ENCODE assay signal across 20 cellular contexts in the genomic region with DNA sequence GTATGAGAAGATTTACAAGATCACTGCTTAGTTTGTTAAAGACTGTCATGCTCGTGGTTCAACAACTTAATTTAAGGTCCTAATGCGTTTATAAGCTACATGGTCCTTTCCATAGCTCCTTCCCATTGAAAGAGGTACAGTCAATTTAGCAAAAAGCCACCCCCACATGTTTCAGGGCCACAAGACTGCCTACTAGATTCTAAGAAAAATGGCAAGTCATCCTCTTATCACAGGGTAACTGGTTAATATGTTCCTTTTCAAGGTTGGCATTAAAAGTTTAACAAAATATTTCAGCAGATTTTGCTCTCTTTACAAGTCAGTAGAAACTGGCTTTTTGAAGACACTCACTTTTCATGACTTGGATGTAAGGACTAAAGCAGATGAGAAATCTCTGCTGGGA. TPM values are rescaled to one million over a fixed set of nuclear protein-coding genes. Genes with fewer than 3 reads are reported as not detected.
DNase-seq lines count a peak whose midpoint lies in the region; ATAC-seq, FAIRE-seq and TF ChIP-seq lines count a peak whose summit lies in the region.
"Had no signal": no experiment of that assay in that cellular context is flagged by ENCODE, and none has a peak within 500 bp of the region (broad histone marks: within the 10 kb centered on the region; RNA-seq: fewer than 3 reads in every experiment).

No MANE protein-coding gene starts in this region.

- no peak for TF ChIP-seq CTCF in activated CD8-positive, alpha-beta T cell treated with anti-CD3 and anti-CD28 coated beads for 36 hours (IDR thresholded peaks at IDR 0.05)
- TF ChIP-seq CTCF in pancreas (IDR thresholded peaks at IDR 0.05) (no peak), tibial nerve (IDR thresholded peaks at IDR 0.05) (no peak)

- H3K27me3 ChIP-seq in pancreas (no peaks in the 10 kb centered on the region), tibial nerve (no peaks in the 10 kb centered on the region)
- H3K27me3 ChIP-seq: BLaER1 treated with 17β-estradiol and CSF1 and Interleukin-3, amounts not matched to agents 10 nM and 100 nM had no signal

- 31% methylated on average over 2 of the region's 2 CpGs for WGBS in pancreas, 2 donors
- WGBS in tibial nerve, 2 donors, result 44 to 52% methylated on average over 2 of the region's 2 CpGs

- no peak for TF ChIP-seq POLR2A in tibial nerve (IDR thresholded peaks at IDR 0.05)

- H3K9me3 ChIP-seq in pancreas (no peaks in the 10 kb centered on the region), tibial nerve (peaks cover 0 to 4% (median 0%) of the 10 kb centered on the region in 4 donors)

- H3K4me1 ChIP-seq in pancreas, result peaks cover 12 to 24% (median 16%) of the 10 kb centered on the region in 3 donors
- H3K4me1 ChIP-seq in tibial nerve, result no peaks in the 10 kb centered on the region
- H3K4me1 ChIP-seq: BLaER1 treated with 17β-estradiol and CSF1 and Interleukin-3, amounts not matched to agents 10 nM and 100 nM had no signal

- no peak overlapping the region for H3K27ac Mint-ChIP-seq in activated CD8-positive, alpha-beta T cell treated with anti-CD3 and anti-CD28 coated beads for 36 hours
- H3K27ac Mint-ChIP-seq in activated CD8-positive, alpha-beta T cell treated with anti-CD3 and anti-CD28 coated beads, Interleukin-2, amount 10 ng/mL, durations not matched to agents 7 days and 5 days, result no peak overlapping the region
- H3K27ac Mint-ChIP-seq in activated T-helper 2 cell treated with anti-CD3 and anti-CD28 coated beads, Interferon-gamma antibody, Interleukin-2, Interleukin-4, amounts not matched to agents 10 μg/mL and 5 μg/mL and 100 μg/mL, durations not matched to agents 14 hours and 24 hours and 36 hours, result peak overlapping the region; percentile 75
- H3K27ac Mint-ChIP-seq: CD4-positive, CD25-positive, alpha-beta regulatory T cell; GM23338 had no signal

- FAIRE-seq in pancreas (lab: Jason Lieb, UNC) (no peak), RCC 7860 (lab: Jason Lieb, UNC) (no peak)
- FAIRE-seq: GM12878, GM18507 had no signal

- peaks cover 7% of the 10 kb centered on the region for H3K27me3 Mint-ChIP-seq in activated CD8-positive, alpha-beta T cell treated with anti-CD3 and anti-CD28 coated beads for 36 hours
- H3K27me3 Mint-ChIP-seq in activated CD8-positive, alpha-beta T cell treated with anti-CD3 and anti-CD28 coated beads, Interleukin-2, amount 10 ng/mL, durations not matched to agents 7 days and 5 days (ENCODE audit: low read depth), result peaks cover 14% of the 10 kb centered on the region
- H3K27me3 Mint-ChIP-seq in activated T-helper 2 cell treated with anti-CD3 and anti-CD28 coated beads, Interferon-gamma antibody, Interleukin-2, Interleukin-4, amounts not matched to agents 10 μg/mL and 5 μg/mL and 100 μg/mL, durations not matched to agents 14 hours and 24 hours and 36 hours (ENCODE audit: low read depth), result no peaks in the 10 kb centered on the region

- H3K27ac ChIP-seq in pancreas (peak overlapping the region in 3 of 4 donors; percentile 13 to 65 (median 60)), tibial nerve (no peak overlapping the region)
- H3K27ac ChIP-seq: BLaER1 treated with 17β-estradiol and CSF1 and Interleukin-3, amounts not matched to agents 10 nM and 100 nM had no signal

- peaks cover 8% of the 10 kb centered on the region for H3K4me1 Mint-ChIP-seq in activated CD8-positive, alpha-beta T cell treated with anti-CD3 and anti-CD28 coated beads for 36 hours (ENCODE audit: low read depth)
- no peaks in the 10 kb centered on the region for H3K4me1 Mint-ChIP-seq in activated CD8-positive, alpha-beta T cell treated with anti-CD3 and anti-CD28 coated beads, Interleukin-2, amount 10 ng/mL, durations not matched to agents 7 days and 5 days (ENCODE audit: low read depth)
- H3K4me1 Mint-ChIP-seq in activated T-helper 2 cell treated with anti-CD3 and anti-CD28 coated beads, Interferon-gamma antibody, Interleukin-2, Interleukin-4, amounts not matched to agents 10 μg/mL and 5 μg/mL and 100 μg/mL, durations not matched to agents 14 hours and 24 hours and 36 hours (ENCODE audit: low read depth), result peaks cover 35% of the 10 kb centered on the region
- H3K4me1 Mint-ChIP-seq: CD4-positive, CD25-positive, alpha-beta regulatory T cell had no signal

- no peaks in the 10 kb centered on the region for H3K36me3 ChIP-seq in pancreas
- no peaks in the 10 kb centered on the region for H3K36me3 ChIP-seq in tibial nerve
- H3K36me3 ChIP-seq: BLaER1 treated with 17β-estradiol and CSF1 and Interleukin-3, amounts not matched to agents 10 nM and 100 nM had no signal

- no peaks in the 10 kb centered on the region for H3K36me3 Mint-ChIP-seq in activated CD8-positive, alpha-beta T cell treated with anti-CD3 and anti-CD28 coated beads for 36 hours (ENCODE audit: low read depth)
- no peaks in the 10 kb centered on the region for H3K36me3 Mint-ChIP-seq in activated CD8-positive, alpha-beta T cell treated with anti-CD3 and anti-CD28 coated beads, Interleukin-2, amount 10 ng/mL, durations not matched to agents 7 days and 5 days (ENCODE audit: low read depth)
- peaks cover 4% of the 10 kb centered on the region for H3K36me3 Mint-ChIP-seq in activated T-helper 2 cell treated with anti-CD3 and anti-CD28 coated beads, Interferon-gamma antibody, Interleukin-2, Interleukin-4, amounts not matched to agents 10 μg/mL and 5 μg/mL and 100 μg/mL, durations not matched to agents 14 hours and 24 hours and 36 hours (ENCODE audit: low read depth)
- H3K36me3 Mint-ChIP-seq: CD4-positive, CD25-positive, alpha-beta regulatory T cell had no signal

- no peaks in the 10 kb centered on the region for H3K9me3 Mint-ChIP-seq in activated CD8-positive, alpha-beta T cell treated with anti-CD3 and anti-CD28 coated beads for 36 hours
- H3K9me3 Mint-ChIP-seq in activated CD8-positive, alpha-beta T cell treated with anti-CD3 and anti-CD28 coated beads, Interleukin-2, amount 10 ng/mL, durations not matched to agents 7 days and 5 days (ENCODE audit: insufficient read depth), result no peaks in the 10 kb centered on the region
- H3K9me3 Mint-ChIP-seq in activated T-helper 2 cell treated with anti-CD3 and anti-CD28 coated beads, Interferon-gamma antibody, Interleukin-2, Interleukin-4, amounts not matched to agents 10 μg/mL and 5 μg/mL and 100 μg/mL, durations not matched to agents 14 hours and 24 hours and 36 hours, result peaks cover 14% of the 10 kb centered on the region

- H3K4me3 Mint-ChIP-seq in activated CD8-positive, alpha-beta T cell treated with anti-CD3 and anti-CD28 coated beads for 36 hours, result no peak overlapping the region
- H3K4me3 Mint-ChIP-seq in activated CD8-positive, alpha-beta T cell treated with anti-CD3 and anti-CD28 coated beads, Interleukin-2, amount 10 ng/mL, durations not matched to agents 7 days and 5 days, result no peak overlapping the region
- H3K4me3 Mint-ChIP-seq in activated T-helper 2 cell treated with anti-CD3 and anti-CD28 coated beads, Interferon-gamma antibody, Interleukin-2, Interleukin-4, amounts not matched to agents 10 μg/mL and 5 μg/mL and 100 μg/mL, durations not matched to agents 14 hours and 24 hours and 36 hours (ENCODE audit: low read depth), result no peak overlapping the region
- H3K4me3 Mint-ChIP-seq: CD4-positive, CD25-positive, alpha-beta regulatory T cell; GM23338 had no signal

- intact Hi-C loops in activated CD8-positive, alpha-beta T cell treated with anti-CD3 and anti-CD28 coated beads for 36 hours (cut with micrococcal nuclease), result loop anchor here (5.0 kb wide), 1 partner anchor 83 kb away; no protein-coding TSS in a partner anchor
- intact Hi-C loops in activated T-helper 2 cell treated with anti-CD3 and anti-CD28 coated beads, Interferon-gamma antibody, Interleukin-2, Interleukin-4, amounts not matched to agents 10 μg/mL and 5 μg/mL and 100 μg/mL, durations not matched to agents 14 hours and 24 hours and 36 hours (cut with micrococcal nuclease), result no loop called here
- intact Hi-C loops in pancreas (cut with DNase I), result no loop called here
- intact Hi-C loops in Right ventricle myocardium inferior (cut with DNase I), result no loop called here

- POLR2A ChIA-PET in activated CD8-positive, alpha-beta T cell treated with anti-CD3 and anti-CD28 coated beads for 36 hours (lab: Charles Lee), result no interaction called here
- POLR2A ChIA-PET in activated CD8-positive, alpha-beta T cell treated with anti-CD3 and anti-CD28 coated beads, Interleukin-2, amount 10 ng/mL, durations not matched to agents 7 days and 5 days (lab: Charles Lee), result no interaction called here

- ATAC-seq in activated CD8-positive, alpha-beta T cell treated with anti-CD3 and anti-CD28 coated beads for 36 hours, result peak; percentile 34
- ATAC-seq in activated CD8-positive, alpha-beta T cell treated with anti-CD3 and anti-CD28 coated beads, Interleukin-2, amount 10 ng/mL, durations not matched to agents 7 days and 5 days, result no peak
- ATAC-seq in pancreas (peak; percentile 42 to 70 (median 54)), Right ventricle myocardium inferior (no peak)
- ATAC-seq: GM12878, GM23338 had no signal

- CTCF ChIA-PET in activated CD8-positive, alpha-beta T cell treated with anti-CD3 and anti-CD28 coated beads for 36 hours (lab: Charles Lee), result no interaction called here
- CTCF ChIA-PET in activated CD8-positive, alpha-beta T cell treated with anti-CD3 and anti-CD28 coated beads, Interleukin-2, amount 10 ng/mL, durations not matched to agents 7 days and 5 days (lab: Charles Lee), result no interaction called here

- H3K4me3 ChIP-seq in pancreas (no peak overlapping the region), tibial nerve (no peak overlapping the region)
- H3K4me3 ChIP-seq: BLaER1 treated with 17β-estradiol and CSF1 and Interleukin-3, amounts not matched to agents 10 nM and 100 nM; GM12878; GM23338 had no signal

- no peak for TF ChIP-seq EP300 in tibial nerve (IDR thresholded peaks at IDR 0.05)

- in situ Hi-C loops in SK-MEL-5 (cut with HindIII; ENCODE audit: low pct_unique_long_range_greater_than_20kb, low sequenced_read_pairs), result no loop called here

- no peak for DNase-seq in activated CD8-positive, alpha-beta T cell treated with anti-CD3 and anti-CD28 coated beads for 36 hours
- DNase-seq in activated CD8-positive, alpha-beta T cell treated with anti-CD3 and anti-CD28 coated beads, Interleukin-2, amount 10 ng/mL, durations not matched to agents 7 days and 5 days, result no peak
- DNase-seq in SK-MEL-5 (ENCODE audit: low read depth, low spot score) (peak; percentile 13), pancreas (no peak), tibial nerve (ENCODE audit: low spot score in 2 of 2) (no peak), Right ventricle myocardium inferior (ENCODE audit: missing footprints) (no peak), RCC 7860 (ENCODE audit: low spot score) (no peak)
- no peak for DNase-seq in activated T-helper 2 cell treated with anti-CD3 and anti-CD28 coated beads, Interferon-gamma antibody, Interleukin-2, Interleukin-4, amounts not matched to agents 10 μg/mL and 5 μg/mL and 100 μg/mL, durations not matched to agents 14 hours and 24 hours and 36 hours (ENCODE audit: low spot score)
- DNase-seq: ACHN; Calu3; CD4-positive, CD25-positive, alpha-beta regulatory T cell; DMS 273 treated with DMSO at 0.1 percent for 48 hours; H7 had no signal

RNA-seq across cellular contexts. Expression of gene GSTA3, which starts 15.7 kb away (rescaled TPM):
- total RNA-seq in activated CD8-positive, alpha-beta T cell treated with anti-CD3 and anti-CD28 coated beads for 36 hours, result not detected
- total RNA-seq in activated CD8-positive, alpha-beta T cell treated with anti-CD3 and anti-CD28 coated beads, Interleukin-2, amount 10 ng/mL, durations not matched to agents 7 days and 5 days, result not detected
- total RNA-seq in SK-MEL-5 (2014; rRNA removed; shearing (Covaris generic)), result 0.80 TPM in 1 of 2 replicates, not detected in the other
- not detected in 2 replicates for polyA plus RNA-seq in SK-MEL-5 (2015; cell fraction: cytosol; rRNA removed)
- polyA plus RNA-seq in SK-MEL-5 (2015; cell fraction: nucleus; rRNA removed), result not detected in 2 replicates
- total RNA-seq in activated T-helper 2 cell treated with anti-CD3 and anti-CD28 coated beads, Interferon-gamma antibody, Interleukin-2, Interleukin-4, amounts not matched to agents 10 μg/mL and 5 μg/mL and 100 μg/mL, durations not matched to agents 14 hours and 24 hours and 36 hours, result not detected in 2 replicates
- total RNA-seq in pancreas (not detected), tibial nerve (not detected), Right ventricle myocardium inferior (not detected)
- not detected for polyA plus RNA-seq in pancreas
- total RNA-seq: A172; Calu3; CD4-positive, CD25-positive, alpha-beta regulatory T cell; Daoy; GM12878; GM23338; H7; HT-29 had no signal
- polyA plus RNA-seq: CD4-positive, CD25-positive, alpha-beta regulatory T cell; GM12878; GM23338 had no signal

RNA-seq across cellular contexts. Expression of gene GSTA5, which starts 53.2 kb away (rescaled TPM):
- total RNA-seq in activated CD8-positive, alpha-beta T cell treated with anti-CD3 and anti-CD28 coated beads for 36 hours, result not detected
- total RNA-seq in activated CD8-positive, alpha-beta T cell treated with anti-CD3 and anti-CD28 coated beads, Interleukin-2, amount 10 ng/mL, durations not matched to agents 7 days and 5 days, result not detected
- not detected in 2 replicates for total RNA-seq in SK-MEL-5 (2014; rRNA removed; shearing (Covaris generic))
- not detected in 2 replicates for polyA plus RNA-seq in SK-MEL-5 (2015; cell fraction: cytosol; rRNA removed)
- polyA plus RNA-seq in SK-MEL-5 (2015; cell fraction: nucleus; rRNA removed), result not detected in 2 replicates
- not detected in 2 replicates for total RNA-seq in activated T-helper 2 cell treated with anti-CD3 and anti-CD28 coated beads, Interferon-gamma antibody, Interleukin-2, Interleukin-4, amounts not matched to agents 10 μg/mL and 5 μg/mL and 100 μg/mL, durations not matched to agents 14 hours and 24 hours and 36 hours
- total RNA-seq in pancreas, result not detected
- not detected for polyA plus RNA-seq in pancreas
- total RNA-seq in tibial nerve, result not detected
- not detected for total RNA-seq in Right ventricle myocardium inferior
- total RNA-seq: A172; Calu3; CD4-positive, CD25-positive, alpha-beta regulatory T cell; Daoy; GM12878; GM23338; H7; HT-29 had no signal
- polyA plus RNA-seq: CD4-positive, CD25-positive, alpha-beta regulatory T cell; GM12878; GM23338 had no signal

Comparison
In these comparisons a context has a peak if more than half of its experiments do, and no peak if none do; other contexts are left out.
1. ATAC-seq: peak in activated CD8-positive, alpha-beta T cell treated with anti-CD3 and anti-CD28 coated beads for 36 hours (single experiment) and pancreas (4 of 4); none in activated CD8-positive, alpha-beta T cell treated with anti-CD3 and anti-CD28 coated beads, Interleukin-2, amount 10 ng/mL, durations not matched to agents 7 days and 5 days (single experiment) and Right ventricle myocardium inferior (single experiment).
2. H3K27ac ChIP-seq: peak in pancreas (3 of 4); none in tibial nerve (0 of 4).